8 cellular contexts compared by ENCODE assay signal in the genomic region with DNA sequence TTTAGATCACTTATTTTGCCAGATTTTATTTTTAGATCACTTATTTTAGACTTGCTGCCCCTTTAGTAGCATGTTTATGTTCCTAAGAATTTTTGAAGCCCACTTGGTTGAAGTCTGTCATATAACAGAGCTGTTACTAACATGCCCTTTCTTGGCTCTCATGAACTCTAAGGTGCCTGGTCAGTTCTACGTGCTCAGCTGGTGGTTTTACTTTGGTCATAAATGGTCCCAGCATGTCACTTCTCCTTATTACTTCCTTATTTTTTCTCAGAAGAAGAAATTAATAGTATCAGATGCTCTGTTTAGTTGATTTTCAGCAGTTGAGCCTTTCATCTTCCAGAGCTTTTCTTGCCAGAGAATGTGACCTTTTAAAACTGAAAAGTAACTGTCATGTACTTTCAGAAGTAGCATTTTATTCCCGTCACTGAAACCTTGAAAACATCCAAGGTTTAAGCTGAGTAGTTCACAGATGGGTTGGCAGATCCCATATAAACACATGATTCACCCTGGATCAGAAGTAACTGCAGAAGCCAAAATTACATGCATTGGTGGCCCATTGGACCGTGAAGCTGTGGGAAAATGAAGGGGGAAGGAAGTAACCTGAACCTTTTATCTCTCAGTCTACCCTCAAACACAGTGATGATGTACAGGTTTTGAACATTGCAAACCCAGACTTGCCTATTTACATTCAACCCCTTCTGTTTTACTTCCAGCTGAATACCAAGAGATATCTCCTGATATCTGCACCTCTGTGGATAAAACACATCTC. TPM values are rescaled to one million over a fixed set of nuclear protein-coding genes. Genes with fewer than 3 reads are reported as not detected.
DNase-seq lines count a peak whose midpoint lies in the region; ATAC-seq lines count a peak whose summit lies in the region.

No MANE protein-coding gene starts in this region.

- H3K9me3 ChIP-seq in duodenal mucosa (ENCODE audit: control insufficient read depth in 1 of 2, low read length in 2 of 2) (no peaks in the 10 kb centered on the region), skeletal muscle satellite cell (replicated peaks; ENCODE audit: low read length) (no peaks in the 10 kb centered on the region)

- peak overlapping the region; percentile 47 for H3K4me2 ChIP-seq in skeletal muscle satellite cell (ENCODE audit: low read length)

- H3K36me3 ChIP-seq in duodenal mucosa (ENCODE audit: control insufficient read depth in 1 of 2, insufficient read depth in 2 of 2, low read length in 2 of 2) (peaks cover 0 to 4% of the 10 kb centered on the region in 2 donors), skeletal muscle satellite cell (ENCODE audit: insufficient read depth, low read length) (no peaks in the 10 kb centered on the region)

- in situ Hi-C loops in KBM-7 (cut with MboI; ENCODE audit: low pct_unique_long_range_greater_than_20kb, low sequenced_read_pairs) = no loop called here

- H3K9ac ChIP-seq in duodenal mucosa (ENCODE audit: low read depth in 1 of 2, low read length in 2 of 2) (no peak overlapping the region), skeletal muscle satellite cell (ENCODE audit: low read depth, low read length) (peak overlapping the region; percentile 5)

- peaks cover 25% of the 10 kb centered on the region for H3K36me3 Mint-ChIP-seq in activated CD4-positive, alpha-beta T cell treated with anti-CD3 and anti-CD28 coated beads, Interleukin-2, amount 10 ng/mL, durations not matched to agents 24 days and 14 days (ENCODE audit: low read depth)

- intact Hi-C loops in activated CD4-positive, alpha-beta T cell treated with anti-CD3 and anti-CD28 coated beads, Interleukin-2, amount 10 ng/mL, durations not matched to agents 24 days and 14 days (cut with micrococcal nuclease) = no loop called here

- DNase-seq in AG08396 (ENCODE audit: low spot score) = peak; percentile 48
- DNase-seq in KBM-7 = peak; percentile 83
- DNase-seq in SW 1271 (lab: John Stamatoyannopoulos, UW) = no peak
- DNase-seq in activated CD4-positive, alpha-beta T cell treated with anti-CD3 and anti-CD28 coated beads, Interleukin-2, amount 10 ng/mL, durations not matched to agents 24 days and 14 days = no peak
- DNase-seq in T1000 (lab: John Stamatoyannopoulos, UW) = no peak

- ATAC-seq in GM19468 (IDR thresholded peaks at IDR 0.05; ENCODE audit: extremely low read depth, unreplicated experiment) = peak; percentile 25

- H3K27me3 Mint-ChIP-seq in activated CD4-positive, alpha-beta T cell treated with anti-CD3 and anti-CD28 coated beads, Interleukin-2, amount 10 ng/mL, durations not matched to agents 24 days and 14 days = no peaks in the 10 kb centered on the region

- H3K4me1 ChIP-seq in duodenal mucosa (ENCODE audit: control insufficient read depth in 1 of 2, insufficient read depth in 2 of 2, low read length in 2 of 2) (no peaks in the 10 kb centered on the region), skeletal muscle satellite cell (ENCODE audit: control insufficient read depth, insufficient read depth, low read length) (peaks cover 24% of the 10 kb centered on the region)

- no peaks in the 10 kb centered on the region for H3K4me1 Mint-ChIP-seq in activated CD4-positive, alpha-beta T cell treated with anti-CD3 and anti-CD28 coated beads, Interleukin-2, amount 10 ng/mL, durations not matched to agents 24 days and 14 days

- H3K9me3 Mint-ChIP-seq in activated CD4-positive, alpha-beta T cell treated with anti-CD3 and anti-CD28 coated beads, Interleukin-2, amount 10 ng/mL, durations not matched to agents 24 days and 14 days = no peaks in the 10 kb centered on the region

- no peak overlapping the region for H3K4me3 ChIP-seq in duodenal mucosa (ENCODE audit: low read depth in 1 of 2, low read length in 2 of 2)
- peak overlapping the region; percentile 11 for H3K4me3 ChIP-seq in skeletal muscle satellite cell (ENCODE audit: low read length)

- H3K4me3 Mint-ChIP-seq in activated CD4-positive, alpha-beta T cell treated with anti-CD3 and anti-CD28 coated beads, Interleukin-2, amount 10 ng/mL, durations not matched to agents 24 days and 14 days = no peak overlapping the region

- H3K27me3 ChIP-seq in duodenal mucosa (ENCODE audit: control insufficient read depth in 1 of 2, insufficient read depth in 2 of 2, low read length in 2 of 2) (no peaks in the 10 kb centered on the region), skeletal muscle satellite cell (ENCODE audit: control insufficient read depth, insufficient read depth, low read length) (no peaks in the 10 kb centered on the region)

- H3K27ac Mint-ChIP-seq in activated CD4-positive, alpha-beta T cell treated with anti-CD3 and anti-CD28 coated beads, Interleukin-2, amount 10 ng/mL, durations not matched to agents 24 days and 14 days = no peak overlapping the region

- H3K27ac ChIP-seq in duodenal mucosa (ENCODE audit: low read depth, low read length) = peak overlapping the region; percentile 22

RNA-seq across cellular contexts. Expression of a gene that starts 50.5 kb away (rescaled TPM):
- total RNA-seq in skeletal muscle satellite cell (2012; rRNA removed) = 2.2 and 2.5 TPM in 2 replicates
- total RNA-seq in activated CD4-positive, alpha-beta T cell treated with anti-CD3 and anti-CD28 coated beads, Interleukin-2, amount 10 ng/mL, durations not matched to agents 24 days and 14 days = 2.8 and 3.0 TPM in 2 replicates

Comparison
In these comparisons a context has a peak if more than half of its experiments do, and no peak if none do; other contexts are left out.
1. DNase-seq: peak in AG08396 (single experiment) and KBM-7 (single experiment); none in SW 1271 (0 of 2), activated CD4-positive, alpha-beta T cell treated with anti-CD3 and anti-CD28 coated beads, Interleukin-2, amount 10 ng/mL, durations not matched to agents 24 days and 14 days (single experiment) and T1000 (single experiment).